11 cellular contexts compared by ENCODE assay signal in genomic region chr9:136401173-136401922, GRCh38. TPM values are rescaled to one million over a fixed set of nuclear protein-coding genes. Genes with fewer than 3 reads are reported as not detected.
DNase-seq lines count a peak whose midpoint lies in the region; ATAC-seq, FAIRE-seq and TF ChIP-seq lines count a peak whose summit lies in the region.
"Had no signal": no experiment of that assay in that cellular context is flagged by ENCODE, and none has a peak within 500 bp of the region (broad histone marks: within the 10 kb centered on the region; RNA-seq: fewer than 3 reads in every experiment).

No MANE protein-coding gene starts in this region.

- H2AFZ ChIP-seq in DND-41 (ENCODE audit: low read depth, low read length): no peak overlapping the region

- DNase-seq in DND-41 (no peak), memory B cell (ENCODE audit: low spot score in 2 of 2) (no peak), frontal cortex (ENCODE audit: low spot score in 2 of 2) (no peak), HTR-8/SVneo (ENCODE audit: insufficient read length, low spot score) (no peak)
- no peak for DNase-seq in activated CD4-positive, alpha-beta memory T cell treated with anti-CD3 and anti-CD28 coated beads, Interleukin-2, amount 10 ng/mL, durations not matched to agents 7 days and 5 days
- DNase-seq in stimulated activated CD4-positive, alpha-beta T cell treated with anti-CD3 and anti-CD28 coated beads, Interleukin-2, amount 100 ng/mL, for 48 hours: no peak
- DNase-seq: aorta, gastrocnemius medialis, sigmoid colon had no signal

- peaks cover 48 to 72% (median 61%) of the 10 kb centered on the region in 11 experiments for H3K36me3 ChIP-seq in BLaER1 treated with 17β-estradiol and CSF1 and Interleukin-3, amounts not matched to agents 10 nM and 100 nM
- peaks cover 62% of the 10 kb centered on the region for H3K36me3 ChIP-seq in DND-41 (ENCODE audit: insufficient read depth, low read length)

- ATAC-seq in DND-41 (ENCODE audit: insufficient read depth, low read depth) (no peak), memory B cell (ENCODE audit: low read depth) (no peak), HG02852 (IDR thresholded peaks at IDR 0.05; ENCODE audit: unreplicated experiment) (no peak)

- H3K4me3 ChIP-seq in BLaER1 treated with 17β-estradiol and CSF1 and Interleukin-3, amounts not matched to agents 10 nM and 100 nM: no peak overlapping the region
- no peak overlapping the region for H3K4me3 ChIP-seq in DND-41 (ENCODE audit: low read depth in 1 of 2, low read length in 2 of 2)

- H3K27me3 Mint-ChIP-seq in activated CD4-positive, alpha-beta memory T cell treated with anti-CD3 and anti-CD28 coated beads, Interleukin-2, amount 10 ng/mL, durations not matched to agents 7 days and 5 days: no peaks in the 10 kb centered on the region
- H3K27me3 Mint-ChIP-seq in memory B cell: no peaks in the 10 kb centered on the region

- no peak for TF ChIP-seq CTCF in DND-41 (IDR thresholded peaks at IDR 0.05; ENCODE audit: borderline replicate concordance, extremely low read depth, low read length, poor library complexity, severe bottlenecking)

- H3K27ac Mint-ChIP-seq in activated CD4-positive, alpha-beta memory T cell treated with anti-CD3 and anti-CD28 coated beads, Interleukin-2, amount 10 ng/mL, durations not matched to agents 7 days and 5 days: peak overlapping the region; percentile 44
- H3K27ac Mint-ChIP-seq in memory B cell: no peak overlapping the region

- peaks cover 50% of the 10 kb centered on the region for H3K36me3 Mint-ChIP-seq in activated CD4-positive, alpha-beta memory T cell treated with anti-CD3 and anti-CD28 coated beads, Interleukin-2, amount 10 ng/mL, durations not matched to agents 7 days and 5 days (ENCODE audit: low read depth)
- H3K36me3 Mint-ChIP-seq in memory B cell: peaks cover 2% of the 10 kb centered on the region

- H3K9ac ChIP-seq in BLaER1 treated with 17β-estradiol and CSF1 and Interleukin-3, amounts not matched to agents 10 nM and 100 nM: peak overlapping the region in 8 of 11 experiments; percentile 26 to 95 (median 83); a peak in 9 of 22 replicates
- peak overlapping the region; percentile 79; the same call in 1 of the 2 replicates for H3K9ac ChIP-seq in DND-41 (ENCODE audit: low read depth, low read length)

- CTCF ChIA-PET in activated CD4-positive, alpha-beta memory T cell treated with anti-CD3 and anti-CD28 coated beads, Interleukin-2, amount 10 ng/mL, durations not matched to agents 7 days and 5 days (lab: Charles Lee): interaction anchor here (0.6 to 3.9 kb wide), 8 partner anchors 9 to 684 kb away, joined by 3 to 31 read pairs (median 6); partner anchors contain the start of genes DNLZ, ENTR1 and PMPCA

- H3K4me1 Mint-ChIP-seq in activated CD4-positive, alpha-beta memory T cell treated with anti-CD3 and anti-CD28 coated beads, Interleukin-2, amount 10 ng/mL, durations not matched to agents 7 days and 5 days: peaks cover 68% of the 10 kb centered on the region
- H3K4me1 Mint-ChIP-seq in memory B cell: peaks cover 28% of the 10 kb centered on the region

- POLR2A ChIA-PET in activated CD4-positive, alpha-beta memory T cell treated with anti-CD3 and anti-CD28 coated beads, Interleukin-2, amount 10 ng/mL, durations not matched to agents 7 days and 5 days (lab: Charles Lee): interaction anchor here (0.8 to 3.6 kb wide), 5 partner anchors 9 to 38 kb away, joined by 4 to 27 read pairs (median 6); partner anchors contain the start of genes DNLZ, ENTR1 and PMPCA

- peak overlapping the region in 1 of 11 experiments; percentile 87; a peak in 2 of 22 replicates for H3K27ac ChIP-seq in BLaER1 treated with 17β-estradiol and CSF1 and Interleukin-3, amounts not matched to agents 10 nM and 100 nM
- no peak overlapping the region for H3K27ac ChIP-seq in DND-41 (ENCODE audit: low read length)

- peak overlapping the region; percentile 41 for H3K4me3 Mint-ChIP-seq in activated CD4-positive, alpha-beta memory T cell treated with anti-CD3 and anti-CD28 coated beads, Interleukin-2, amount 10 ng/mL, durations not matched to agents 7 days and 5 days
- peak overlapping the region; percentile 52 for H3K4me3 Mint-ChIP-seq in memory B cell

- peaks cover 41 to 54% (median 49%) of the 10 kb centered on the region in 10 experiments for H3K4me1 ChIP-seq in BLaER1 treated with 17β-estradiol and CSF1 and Interleukin-3, amounts not matched to agents 10 nM and 100 nM
- peaks cover 27% of the 10 kb centered on the region for H3K4me1 ChIP-seq in DND-41 (ENCODE audit: insufficient read depth, low read length)

- no peaks in the 10 kb centered on the region for H3K9me3 ChIP-seq in BLaER1 treated with 17β-estradiol and CSF1 and Interleukin-3, amounts not matched to agents 10 nM and 100 nM (replicated peaks in 1 of 11)
- H3K9me3 ChIP-seq in DND-41 (ENCODE audit: insufficient read depth, low read length, severe bottlenecking): no peaks in the 10 kb centered on the region
- H3K9me3 ChIP-seq: gastrocnemius medialis, sigmoid colon had no signal

- H3K4me2 ChIP-seq in BLaER1 treated with 17β-estradiol and CSF1 and Interleukin-3, amounts not matched to agents 10 nM and 100 nM: no peak overlapping the region
- H3K4me2 ChIP-seq in DND-41 (ENCODE audit: insufficient read depth, low read length): no peak overlapping the region

- FAIRE-seq in frontal cortex (lab: Jason Lieb, UNC) (no peak), HTR-8/SVneo (lab: Jason Lieb, UNC) (no peak)

- H3K9me3 Mint-ChIP-seq in activated CD4-positive, alpha-beta memory T cell treated with anti-CD3 and anti-CD28 coated beads, Interleukin-2, amount 10 ng/mL, durations not matched to agents 7 days and 5 days: no peaks in the 10 kb centered on the region
- no peaks in the 10 kb centered on the region for H3K9me3 Mint-ChIP-seq in memory B cell

- H4K20me1 ChIP-seq in BLaER1 treated with 17β-estradiol and CSF1 and Interleukin-3, amounts not matched to agents 10 nM and 100 nM: peaks cover 18 to 64% (median 47%) of the 10 kb centered on the region in 11 experiments; a peak in 21 of 22 replicates
- peaks cover 17% of the 10 kb centered on the region for H4K20me1 ChIP-seq in DND-41 (ENCODE audit: insufficient read depth, low read length)

- no peaks in the 10 kb centered on the region for H3K27me3 ChIP-seq in BLaER1 treated with 17β-estradiol and CSF1 and Interleukin-3, amounts not matched to agents 10 nM and 100 nM
- no peaks in the 10 kb centered on the region for H3K27me3 ChIP-seq in DND-41 (ENCODE audit: insufficient read depth, low read length, poor library complexity)
- H3K27me3 ChIP-seq: gastrocnemius medialis, sigmoid colon had no signal

- peaks cover 26% of the 10 kb centered on the region for H3K79me2 ChIP-seq in DND-41 (ENCODE audit: insufficient read depth, low read length)

RNA-seq across cellular contexts. Expression of gene SNAPC4, which starts 1.4 kb away (rescaled TPM):
- 1 to 10 TPM; 8.8 TPM for total RNA-seq in activated CD4-positive, alpha-beta memory T cell treated with anti-CD3 and anti-CD28 coated beads, Interleukin-2, amount 10 ng/mL, durations not matched to agents 7 days and 5 days
- 5.7 TPM for total RNA-seq in frontal cortex

RNA-seq across cellular contexts. Expression of gene ENTR1, which starts 9.1 kb away (rescaled TPM):
- total RNA-seq in activated CD4-positive, alpha-beta memory T cell treated with anti-CD3 and anti-CD28 coated beads, Interleukin-2, amount 10 ng/mL, durations not matched to agents 7 days and 5 days: 10 to 100 TPM; 49.2 to 54.9 TPM
- total RNA-seq in frontal cortex: 20.0 TPM

RNA-seq across cellular contexts. Expression of gene PMPCA, which starts 9.1 kb away (rescaled TPM):
- 10 to 100 TPM; 56.6 to 62.2 TPM for total RNA-seq in activated CD4-positive, alpha-beta memory T cell treated with anti-CD3 and anti-CD28 coated beads, Interleukin-2, amount 10 ng/mL, durations not matched to agents 7 days and 5 days
- 26.1 TPM for total RNA-seq in frontal cortex

RNA-seq across cellular contexts. Expression of gene CARD9, which starts 27.9 kb away (rescaled TPM):
- 1 to 10 TPM in 1 of 2 experiments, under 1 TPM in 1; 0.55 to 1.3 TPM for total RNA-seq in activated CD4-positive, alpha-beta memory T cell treated with anti-CD3 and anti-CD28 coated beads, Interleukin-2, amount 10 ng/mL, durations not matched to agents 7 days and 5 days
- total RNA-seq in frontal cortex: 0.41 TPM

RNA-seq across cellular contexts. Expression of gene DNLZ, which starts 37.8 kb away (rescaled TPM):
- total RNA-seq in activated CD4-positive, alpha-beta memory T cell treated with anti-CD3 and anti-CD28 coated beads, Interleukin-2, amount 10 ng/mL, durations not matched to agents 7 days and 5 days: 10 to 100 TPM; 11.5 TPM
- 9.0 TPM for total RNA-seq in frontal cortex
